Comparison of ENCODE assay signal across 25 cellular contexts in genomic region chr1:98386675-98387440, GRCh38.
DNase-seq lines count a peak whose midpoint lies in the region; ATAC-seq, FAIRE-seq and TF ChIP-seq lines count a peak whose summit lies in the region.
"Had no signal": no experiment of that assay in that cellular context is flagged by ENCODE, and none has a peak within 500 bp of the region (broad histone marks: within the 10 kb centered on the region; RNA-seq: fewer than 3 reads in every experiment).

No MANE protein-coding gene starts in this region.

- H3K27me3 Mint-ChIP-seq in natural killer cell treated with Interleukin-12 subunit alpha and Interleukin-12 subunit beta and Interleukin-15 and Interleukin-18, amount 100 ng/mL, for 72 hours, result no peaks in the 10 kb centered on the region
- H3K27me3 Mint-ChIP-seq: CD4-positive, alpha-beta memory T cell had no signal

- DNase-seq in H54 (ENCODE audit: insufficient read length, low spot score), result no peak
- DNase-seq in NCI-H1694 treated with DMSO at 0.1 percent for 48 hours (lab: John Stamatoyannopoulos, UW), result peak; percentile 67
- peak; percentile 49 for DNase-seq in colonic mucosa
- DNase-seq in natural killer cell treated with Interleukin-12 subunit alpha and Interleukin-12 subunit beta and Interleukin-15 and Interleukin-18, amount 100 ng/mL, for 72 hours (ENCODE audit: low spot score), result no peak
- DNase-seq in GM12891 (ENCODE audit: insufficient read length, low spot score), result no peak
- DNase-seq in GOT3 (lab: John Stamatoyannopoulos, UW), result no peak
- DNase-seq in activated naive CD4-positive, alpha-beta T cell treated with anti-CD3 and anti-CD28 coated beads, Interleukin-2, amount 50 U/mL, for 16 hours, result no peak
- DNase-seq: activated CD4-positive, alpha-beta T cell treated with anti-CD3 and anti-CD28 coated beads for 1 hour; activated CD8-positive, alpha-beta T cell treated with anti-CD3 and anti-CD28 coated beads, Interleukin-2, amount 10 ng/mL, durations not matched to agents 7 days and 5 days; activated naive CD4-positive, alpha-beta T cell treated with Interleukin-2 at 50 U/mL for 16 hours; activated T-cell treated with anti-CD3 and anti-CD28 coated beads, Interleukin-2, amount 50 U/mL, for 4 hours; CD4-positive, alpha-beta memory T cell; erythroblast; GF-D8; HCEC 1CT; KG1; left ventricle myocardium superior; NCI-H1930; NCI-H524 treated with DMSO at 0.1 percent for 48 hours; psoas muscle; stimulated activated CD4-positive, alpha-beta T cell treated with anti-CD3 and anti-CD28 coated beads, Interleukin-2, amount 100 ng/mL, for 48 hours; stimulated activated naive CD4-positive, alpha-beta T cell had no signal

- TF ChIP-seq POLR2A in H54 (IDR thresholded peaks at IDR 0.05; ENCODE audit: low read depth, low read length) (no peak), GM12891 (IDR thresholded peaks at IDR 0.05; ENCODE audit: low read depth, low read length) (no peak)

- no peaks in the 10 kb centered on the region for H3K27me3 ChIP-seq in colonic mucosa
- H3K27me3 ChIP-seq: ascending aorta, neutrophil had no signal

- peaks cover 5% of the 10 kb centered on the region for H3K36me3 Mint-ChIP-seq in natural killer cell treated with Interleukin-12 subunit alpha and Interleukin-12 subunit beta and Interleukin-15 and Interleukin-18, amount 100 ng/mL, for 72 hours
- H3K36me3 Mint-ChIP-seq: CD4-positive, alpha-beta memory T cell had no signal

- H3K4me3 Mint-ChIP-seq in natural killer cell treated with Interleukin-12 subunit alpha and Interleukin-12 subunit beta and Interleukin-15 and Interleukin-18, amount 100 ng/mL, for 72 hours, result no peak overlapping the region
- H3K4me3 Mint-ChIP-seq: activated CD8-positive, alpha-beta T cell treated with anti-CD3 and anti-CD28 coated beads, Interleukin-2, amount 10 ng/mL, durations not matched to agents 7 days and 5 days; activated T-cell treated with anti-CD3 and anti-CD28 coated beads, Interleukin-2, amount 50 U/mL, for 4 hours had no signal

- peak; percentile 50 for FAIRE-seq in H54 (lab: Jason Lieb, UNC)
- no peak for FAIRE-seq in GM12891 (lab: Jason Lieb, UNC)

- intact Hi-C loops in colonic mucosa (cut with DNase I), result no loop called here

- no peak overlapping the region for H3K4me3 ChIP-seq in colonic mucosa
- H3K4me3 ChIP-seq: ascending aorta, psoas muscle, skin epidermis had no signal

- H3K9ac ChIP-seq in colonic mucosa (ENCODE audit: low read depth in 2 of 2, low read length in 2 of 2), result no peak overlapping the region

- H3K9me3 ChIP-seq in colonic mucosa, result no peaks in the 10 kb centered on the region
- H3K9me3 ChIP-seq: ascending aorta, neutrophil, psoas muscle had no signal

- TF ChIP-seq CTCF in colonic mucosa (IDR thresholded peaks at IDR 0.05), result no peak

- peaks cover 18 to 35% of the 10 kb centered on the region in 2 donors for H3K4me1 Mint-ChIP-seq in natural killer cell treated with Interleukin-12 subunit alpha and Interleukin-12 subunit beta and Interleukin-15 and Interleukin-18, amount 100 ng/mL, for 72 hours (ENCODE audit: low read depth in 2 of 2)

- H3K9me3 Mint-ChIP-seq in natural killer cell treated with Interleukin-12 subunit alpha and Interleukin-12 subunit beta and Interleukin-15 and Interleukin-18, amount 100 ng/mL, for 72 hours, result peaks cover 5% of the 10 kb centered on the region
- H3K9me3 Mint-ChIP-seq: activated T-cell treated with anti-CD3 and anti-CD28 coated beads, Interleukin-2, amount 50 U/mL, for 4 hours; CD4-positive, alpha-beta memory T cell had no signal

- H3K27ac ChIP-seq in colonic mucosa, result peak overlapping the region; percentile 38
- H3K27ac ChIP-seq: ascending aorta, neutrophil, psoas muscle had no signal

- peak overlapping the region; percentile 88 to 96 for H3K27ac Mint-ChIP-seq in natural killer cell treated with Interleukin-12 subunit alpha and Interleukin-12 subunit beta and Interleukin-15 and Interleukin-18, amount 100 ng/mL, for 72 hours

- no peaks in the 10 kb centered on the region for H3K4me1 ChIP-seq in colonic mucosa
- H3K4me1 ChIP-seq: ascending aorta, psoas muscle had no signal

- no peak for ATAC-seq in natural killer cell treated with Interleukin-12 subunit alpha and Interleukin-12 subunit beta and Interleukin-15 and Interleukin-18, amount 100 ng/mL, for 72 hours
- ATAC-seq: activated CD8-positive, alpha-beta T cell treated with anti-CD3 and anti-CD28 coated beads, Interleukin-2, amount 10 ng/mL, durations not matched to agents 7 days and 5 days; activated T-cell treated with anti-CD3 and anti-CD28 coated beads, Interleukin-2, amount 50 U/mL, for 4 hours; left ventricle myocardium superior had no signal

- H3K36me3 ChIP-seq in colonic mucosa, result no peaks in the 10 kb centered on the region
- H3K36me3 ChIP-seq: ascending aorta, neutrophil had no signal

TF ChIP-seq in GM12891, 5 proteins besides CTCF, POLR2A, EP300 and RAD21:
- TF ChIP-seq PAX5 (IDR thresholded peaks at IDR 0.05; ENCODE audit: insufficient read depth, low read length, severe bottlenecking) (no peak), POLR2AphosphoS5 (IDR thresholded peaks at IDR 0.05; ENCODE audit: low read depth, low read length) (no peak), SPI1 (IDR thresholded peaks at IDR 0.05; ENCODE audit: low read depth, low read length) (no peak), POU2F2 (IDR thresholded peaks at IDR 0.05; ENCODE audit: low read depth, low read length) (no peak), TAF1 (IDR thresholded peaks at IDR 0.05; ENCODE audit: low read depth, low read length) (no peak)

Comparison
In these comparisons a context has a peak if more than half of its experiments do, and no peak if none do; other contexts are left out.
1. DNase-seq: peak in NCI-H1694 treated with DMSO at 0.1 percent for 48 hours (single experiment) and colonic mucosa (single experiment); none in H54 (single experiment), natural killer cell treated with Interleukin-12 subunit alpha and Interleukin-12 subunit beta and Interleukin-15 and Interleukin-18, amount 100 ng/mL, for 72 hours (single experiment), GM12891 (single experiment), GOT3 (single experiment) and activated naive CD4-positive, alpha-beta T cell treated with anti-CD3 and anti-CD28 coated beads, Interleukin-2, amount 50 U/mL, for 16 hours (single experiment).